In the genomic region with DNA sequence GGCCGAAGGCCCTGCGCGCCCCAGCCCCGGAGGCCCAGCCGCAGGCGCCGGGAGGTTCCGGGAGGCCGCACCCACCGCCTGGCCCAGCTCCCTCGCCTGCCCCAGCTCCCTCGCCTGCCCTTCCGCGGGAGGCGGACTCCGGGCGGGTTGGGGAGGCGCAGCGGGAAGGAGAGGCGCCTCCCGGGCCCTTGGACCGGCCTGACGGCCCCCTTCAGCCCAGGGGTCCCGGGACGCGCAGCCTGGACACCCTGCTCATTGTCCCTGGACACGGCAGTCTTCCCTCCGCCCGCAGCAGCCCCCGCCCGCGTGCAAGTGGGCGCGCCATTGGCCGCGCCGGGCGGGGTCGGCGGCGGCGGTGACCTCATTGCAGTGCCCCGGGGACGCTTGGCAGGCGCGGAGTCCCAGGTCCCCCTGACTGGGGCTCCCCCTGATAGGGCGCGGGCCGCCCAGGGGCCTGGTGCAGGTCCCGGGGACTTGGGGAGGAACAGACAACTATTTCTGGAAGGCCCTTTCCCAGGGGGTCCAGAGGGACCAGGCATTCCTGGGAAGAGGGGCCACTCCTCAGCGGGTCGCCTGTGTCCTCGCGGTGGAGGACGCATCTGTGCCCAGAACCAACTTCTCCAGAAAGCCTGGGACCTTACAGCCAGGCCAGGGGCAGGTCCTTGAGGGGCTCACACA, we compare ENCODE assay signal across 8 cellular contexts. TPM values are rescaled to one million over a fixed set of nuclear protein-coding genes. Genes with fewer than 3 reads are reported as not detected.
DNase-seq lines count a peak whose midpoint lies in the region; ATAC-seq and FAIRE-seq lines count a peak whose summit lies in the region.

No MANE protein-coding gene starts in this region.

- peak overlapping the region in 2 of 4 donors; percentile 78 for H3K4me3 Mint-ChIP-seq in CD4-positive, CD25-positive, alpha-beta regulatory T cell

- peaks cover 52% of the 10 kb centered on the region for H3K4me1 ChIP-seq in CD4-positive, CD25-positive, alpha-beta regulatory T cell (ENCODE audit: control insufficient read depth, insufficient read depth, low read length, poor library complexity, severe bottlenecking)
- peaks cover 14% of the 10 kb centered on the region; the same call in 1 of the 2 replicates for H3K4me1 ChIP-seq in GM23248 (ENCODE audit: insufficient read depth)
- H3K4me1 ChIP-seq in ectodermal cell (ENCODE audit: control insufficient read depth, insufficient read depth, low read length): peaks cover 51% of the 10 kb centered on the region
- H3K4me1 ChIP-seq in mesodermal cell (ENCODE audit: control insufficient read depth, insufficient read depth, low read length, poor library complexity, severe bottlenecking): peaks cover 42% of the 10 kb centered on the region

- H3K9ac ChIP-seq in GM23248: peak overlapping the region; percentile 97

- DNase-seq in CD4-positive, CD25-positive, alpha-beta regulatory T cell: peak in 1 of 3 donors; percentile 39
- DNase-seq in GM23248: peak; percentile 85
- peak; percentile 37 for DNase-seq in T-helper 22 cell (ENCODE audit: low read depth)
- DNase-seq in urothelium cell line (ENCODE audit: low spot score): peak; percentile 39
- no peak for DNase-seq in stimulated activated CD4-positive, alpha-beta T cell treated with anti-CD3 and anti-CD28 coated beads, Interleukin-2, amount 100 ng/mL, for 48 hours
- DNase-seq in cerebellar nuclear complex (lab: John Stamatoyannopoulos, UW): no peak

- peak overlapping the region; percentile 81 for H3K4me2 ChIP-seq in GM23248 (ENCODE audit: unreplicated experiment)

- no peaks in the 10 kb centered on the region for H4K20me1 ChIP-seq in GM23248 (ENCODE audit: insufficient read depth)

- no peaks in the 10 kb centered on the region for H3K27me3 ChIP-seq in CD4-positive, CD25-positive, alpha-beta regulatory T cell (ENCODE audit: control insufficient read depth, insufficient read depth, low read length)
- no peaks in the 10 kb centered on the region for H3K27me3 ChIP-seq in GM23248 (replicated peaks; ENCODE audit: insufficient read depth)
- H3K27me3 ChIP-seq in ectodermal cell (ENCODE audit: control insufficient read depth, insufficient read depth, low read length, poor library complexity, severe bottlenecking): peaks cover 43% of the 10 kb centered on the region

- H3K36me3 ChIP-seq in CD4-positive, CD25-positive, alpha-beta regulatory T cell (ENCODE audit: control insufficient read depth, insufficient read depth, low read length): no peaks in the 10 kb centered on the region
- H3K36me3 ChIP-seq in GM23248 (ENCODE audit: low read depth): no peaks in the 10 kb centered on the region
- peaks cover 8% of the 10 kb centered on the region for H3K36me3 ChIP-seq in ectodermal cell (ENCODE audit: control insufficient read depth, insufficient read depth, low read length)
- peaks cover 30% of the 10 kb centered on the region for H3K36me3 ChIP-seq in mesodermal cell (ENCODE audit: control insufficient read depth, insufficient read depth, low read length)

- ATAC-seq in CD4-positive, CD25-positive, alpha-beta regulatory T cell (ENCODE audit: low read depth in 2 of 2): peak; percentile 7 to 12

- no peak overlapping the region for H3K4me3 ChIP-seq in CD4-positive, CD25-positive, alpha-beta regulatory T cell (ENCODE audit: low read depth, low read length)
- H3K4me3 ChIP-seq in GM23248 (peak overlapping the region; percentile 92), ectodermal cell (ENCODE audit: insufficient read depth, low read depth, low read length) (peak overlapping the region; percentile 61), mesodermal cell (ENCODE audit: extremely low read depth, insufficient read depth, low read length, poor library complexity, severe bottlenecking) (peak overlapping the region; percentile 60)

- H3K27me3 Mint-ChIP-seq in CD4-positive, CD25-positive, alpha-beta regulatory T cell: peaks cover 23% of the 10 kb centered on the region

- H3K36me3 Mint-ChIP-seq in CD4-positive, CD25-positive, alpha-beta regulatory T cell: no peaks in the 10 kb centered on the region

- peaks cover 44% of the 10 kb centered on the region for H3K79me2 ChIP-seq in GM23248 (ENCODE audit: insufficient read depth)

- no peak overlapping the region for H3K27ac ChIP-seq in CD4-positive, CD25-positive, alpha-beta regulatory T cell (ENCODE audit: insufficient read depth, low read length, poor library complexity, severe bottlenecking)
- peak overlapping the region; percentile 98 for H3K27ac ChIP-seq in GM23248
- no peak overlapping the region for H3K27ac ChIP-seq in ectodermal cell (ENCODE audit: insufficient read depth, low read depth, low read length, poor library complexity, severe bottlenecking)
- H3K27ac ChIP-seq in mesodermal cell (ENCODE audit: low read depth, low read length, severe bottlenecking): peak overlapping the region; percentile 57

- H3K9me2 ChIP-seq in GM23248 (ENCODE audit: insufficient read depth): no peaks in the 10 kb centered on the region

- WGBS in GM23248 (ENCODE audit: low coverage in 1 of 2, low lambda C conversion rate in 2 of 2, missing lambda C conversion rate in 2 of 2), 2 experiments: 1% methylated on average over 25 to 32 of the region's 55 CpGs
- WGBS in ectodermal cell, 2 experiments: 1% methylated on average over 55 of the region's 55 CpGs
- WGBS in mesodermal cell (ENCODE audit: insufficient coverage in 2 of 2), 2 experiments: 0% methylated on average over 37 to 46 of the region's 55 CpGs

- peaks cover 0 to 37% (median 1%) of the 10 kb centered on the region in 4 donors for H3K4me1 Mint-ChIP-seq in CD4-positive, CD25-positive, alpha-beta regulatory T cell

- in situ Hi-C loops in GM23248 (cut with MboI): no loop called here

- no peak overlapping the region for H2AFZ ChIP-seq in GM23248

- peaks cover 8% of the 10 kb centered on the region; the same call in 1 of the 2 replicates for H3F3A ChIP-seq in GM23248 (ENCODE audit: insufficient read depth)

- no peaks in the 10 kb centered on the region for H3K9me3 Mint-ChIP-seq in CD4-positive, CD25-positive, alpha-beta regulatory T cell

- no peaks in the 10 kb centered on the region for H3K9me3 ChIP-seq in CD4-positive, CD25-positive, alpha-beta regulatory T cell (ENCODE audit: control insufficient read depth in 2 of 2, low read length in 2 of 2)
- no peaks in the 10 kb centered on the region for H3K9me3 ChIP-seq in GM23248 (ENCODE audit: low read depth)
- no peaks in the 10 kb centered on the region for H3K9me3 ChIP-seq in ectodermal cell (ENCODE audit: control insufficient read depth, low read length)
- no peaks in the 10 kb centered on the region for H3K9me3 ChIP-seq in mesodermal cell (ENCODE audit: control insufficient read depth, low read length)

- no peak for FAIRE-seq in urothelium cell line (lab: Jason Lieb, UNC)

- no peak overlapping the region for H3K27ac Mint-ChIP-seq in CD4-positive, CD25-positive, alpha-beta regulatory T cell

RNA-seq across cellular contexts. Expression of a gene that starts 0.5 kb away (rescaled TPM):
- 20.7 TPM for total RNA-seq in CD4-positive, CD25-positive, alpha-beta regulatory T cell
- polyA plus RNA-seq in CD4-positive, CD25-positive, alpha-beta regulatory T cell: 10 to 100 TPM in 2 of 4 donors, 1 to 10 TPM in 2; 5.5 to 15.9 (median 8.8) TPM
- total RNA-seq in GM23248 (2014; rRNA removed; shearing (Covaris generic)): 1,651 and 1,751 TPM in 2 replicates
- 796 and 807 TPM in 2 replicates for polyA plus RNA-seq in GM23248 (2016; fragmentation: Nextera tagmentation; extraction: Ambion mirVana)
- polyA plus RNA-seq in ectodermal cell (2013, experiment 1 of 4): 111 TPM
- 107 TPM for polyA plus RNA-seq in ectodermal cell (2013, experiment 2 of 4)
- polyA plus RNA-seq in ectodermal cell (2013, experiment 3 of 4): 94.8 TPM
- polyA plus RNA-seq in ectodermal cell (2013, experiment 4 of 4): 112 TPM
- polyA plus RNA-seq in mesodermal cell (2013, experiment 1 of 2): 331 TPM
- polyA plus RNA-seq in mesodermal cell (2013, experiment 2 of 2): 277 TPM

RNA-seq across cellular contexts. Expression of a gene that starts 5.5 kb away (rescaled TPM):
- 1.2 TPM for total RNA-seq in CD4-positive, CD25-positive, alpha-beta regulatory T cell
- under 1 TPM in 3 of 4 donors, not detected in 1; 0.11 to 0.24 (median 0.18) TPM for polyA plus RNA-seq in CD4-positive, CD25-positive, alpha-beta regulatory T cell
- total RNA-seq in GM23248 (2014; rRNA removed; shearing (Covaris generic)): 0.38 and 2.3 TPM in 2 replicates
- 1.2 and 2.0 TPM in 2 replicates for polyA plus RNA-seq in GM23248 (2016; fragmentation: Nextera tagmentation; extraction: Ambion mirVana)
- polyA plus RNA-seq in ectodermal cell (2013, experiment 1 of 4): 3.5 TPM
- 4.7 TPM for polyA plus RNA-seq in ectodermal cell (2013, experiment 2 of 4)
- 5.6 TPM for polyA plus RNA-seq in ectodermal cell (2013, experiment 3 of 4)
- 7.4 TPM for polyA plus RNA-seq in ectodermal cell (2013, experiment 4 of 4)
- polyA plus RNA-seq in mesodermal cell (2013, experiment 1 of 2): 7.6 TPM
- polyA plus RNA-seq in mesodermal cell (2013, experiment 2 of 2): 4.8 TPM

RNA-seq across cellular contexts. Expression of a gene that starts 9.1 kb away (rescaled TPM):
- total RNA-seq in CD4-positive, CD25-positive, alpha-beta regulatory T cell: 43.1 TPM
- polyA plus RNA-seq in CD4-positive, CD25-positive, alpha-beta regulatory T cell: 100 to 1,000 TPM in 1 of 4 donors, 10 to 100 TPM in 3; 62.7 to 101 (median 75.3) TPM
- total RNA-seq in GM23248 (2014; rRNA removed; shearing (Covaris generic)): 67.8 and 113 TPM in 2 replicates
- 804 and 820 TPM in 2 replicates for polyA plus RNA-seq in GM23248 (2016; fragmentation: Nextera tagmentation; extraction: Ambion mirVana)
- polyA plus RNA-seq in ectodermal cell (2013, experiment 1 of 4): 105 TPM
- polyA plus RNA-seq in ectodermal cell (2013, experiment 2 of 4): 92.4 TPM
- 101 TPM for polyA plus RNA-seq in ectodermal cell (2013, experiment 3 of 4)
- 111 TPM for polyA plus RNA-seq in ectodermal cell (2013, experiment 4 of 4)
- 134 TPM for polyA plus RNA-seq in mesodermal cell (2013, experiment 1 of 2)
- 112 TPM for polyA plus RNA-seq in mesodermal cell (2013, experiment 2 of 2)

RNA-seq across cellular contexts. Expression of a gene that starts 9.4 kb away (rescaled TPM):
- 2.2 TPM for total RNA-seq in CD4-positive, CD25-positive, alpha-beta regulatory T cell
- polyA plus RNA-seq in CD4-positive, CD25-positive, alpha-beta regulatory T cell: 1 to 10 TPM; 1.2 to 1.7 (median 1.4) TPM
- total RNA-seq in GM23248 (2014; rRNA removed; shearing (Covaris generic)): 340 and 393 TPM in 2 replicates
- polyA plus RNA-seq in GM23248 (2016; fragmentation: Nextera tagmentation; extraction: Ambion mirVana): 343 and 344 TPM in 2 replicates
- polyA plus RNA-seq in ectodermal cell (2013, experiment 1 of 4): 42.7 TPM
- 45.5 TPM for polyA plus RNA-seq in ectodermal cell (2013, experiment 2 of 4)
- polyA plus RNA-seq in ectodermal cell (2013, experiment 3 of 4): 37.4 TPM
- 44.4 TPM for polyA plus RNA-seq in ectodermal cell (2013, experiment 4 of 4)
- polyA plus RNA-seq in mesodermal cell (2013, experiment 1 of 2): 72.6 TPM
- 66.2 TPM for polyA plus RNA-seq in mesodermal cell (2013, experiment 2 of 2)

RNA-seq across cellular contexts. Expression of a gene that starts 14.5 kb away (rescaled TPM):
- total RNA-seq in CD4-positive, CD25-positive, alpha-beta regulatory T cell: 195 TPM
- 10 to 100 TPM; 23.9 to 28.0 (median 24.6) TPM for polyA plus RNA-seq in CD4-positive, CD25-positive, alpha-beta regulatory T cell
- 35.2 and 38.7 TPM in 2 replicates for total RNA-seq in GM23248 (2014; rRNA removed; shearing (Covaris generic))
- 87.6 and 98.1 TPM in 2 replicates for polyA plus RNA-seq in GM23248 (2016; fragmentation: Nextera tagmentation; extraction: Ambion mirVana)
- 38.9 TPM for polyA plus RNA-seq in ectodermal cell (2013, experiment 1 of 4)
- 40.3 TPM for polyA plus RNA-seq in ectodermal cell (2013, experiment 2 of 4)
- polyA plus RNA-seq in ectodermal cell (2013, experiment 3 of 4): 26.1 TPM
- polyA plus RNA-seq in ectodermal cell (2013, experiment 4 of 4): 27.2 TPM
- polyA plus RNA-seq in mesodermal cell (2013, experiment 1 of 2): 47.0 TPM
- 33.2 TPM for polyA plus RNA-seq in mesodermal cell (2013, experiment 2 of 2)

Comparison
In these comparisons a context has a peak if more than half of its experiments do, and no peak if none do; other contexts are left out.
1. DNase-seq: peak in GM23248 (single experiment), T-helper 22 cell (single experiment) and urothelium cell line (single experiment); none in stimulated activated CD4-positive, alpha-beta T cell treated with anti-CD3 and anti-CD28 coated beads, Interleukin-2, amount 100 ng/mL, for 48 hours (0 of 2) and cerebellar nuclear complex (0 of 2).
2. H3K27ac ChIP-seq: peak in GM23248 (single experiment) and mesodermal cell (single experiment); none in CD4-positive, CD25-positive, alpha-beta regulatory T cell (single experiment) and ectodermal cell (single experiment).
3. RNA of a gene that starts 0.5 kb away (total RNA-seq): 1,651 to 1,751 TPM in GM23248; 20.7 TPM in CD4-positive, CD25-positive, alpha-beta regulatory T cell (single experiment); every median in the first group is over 10 times any median in the second.